ENCODE assay signal across 23 cellular contexts in the genomic region with DNA sequence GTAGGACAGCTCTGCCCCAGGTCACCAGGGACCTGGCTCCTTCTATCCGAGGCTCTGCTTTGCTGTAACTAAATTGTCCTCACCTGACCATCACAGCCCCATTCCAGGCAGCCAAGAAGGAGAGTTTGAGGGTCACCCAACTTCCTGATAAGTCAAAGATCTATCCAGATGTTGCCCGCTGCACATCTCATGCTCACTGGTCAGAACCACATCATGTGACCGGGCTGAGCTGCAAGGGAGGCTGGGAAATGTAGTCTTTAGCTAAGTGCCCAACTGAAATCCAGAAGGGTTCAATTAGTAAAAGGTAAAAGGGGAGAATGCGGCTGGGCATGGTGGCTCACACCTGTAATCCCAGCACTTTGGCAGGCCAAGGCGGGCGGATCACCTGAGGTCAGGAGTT. TPM values are rescaled to one million over a fixed set of nuclear protein-coding genes. Genes with fewer than 3 reads are reported as not detected.
A peak's percentile ranks its signal among the peaks of the same experiment; 100 is the strongest.
DNase-seq lines count a peak whose midpoint lies in the region; ATAC-seq, FAIRE-seq and TF ChIP-seq lines count a peak whose summit lies in the region.
"Had no signal": no experiment of that assay in that cellular context is flagged by ENCODE, and none has a peak within 500 bp of the region (broad histone marks: within the 10 kb centered on the region; RNA-seq: fewer than 3 reads in every experiment).

No MANE protein-coding gene starts in this region.

- no peaks in the 10 kb centered on the region for H4K20me1 ChIP-seq in IMR-90 (ENCODE audit: insufficient read depth, low read length)

- peak; percentile 13 for DNase-seq in DMS 273 (lab: John Stamatoyannopoulos, UW; ENCODE audit: unreplicated experiment)
- no peak for DNase-seq in DMS 273 treated with DMSO at 0.1 percent for 48 hours (lab: John Stamatoyannopoulos, UW)
- DNase-seq in IMR-90 = no peak
- DNase-seq in SK-MEL-5 (ENCODE audit: low read depth, low spot score) = peak; percentile 23
- DNase-seq in kidney = peak; percentile 9
- DNase-seq in NCI-H1417 (lab: John Stamatoyannopoulos, UW) = no peak
- no peak for DNase-seq in NCI-H2171 (lab: John Stamatoyannopoulos, UW)
- DNase-seq: Caco-2; CD4-positive, alpha-beta memory T cell; GDM1; KG1; NCI-H1694 treated with DMSO at 0.1 percent for 48 hours; NCI-H2081 treated with DMSO at 0.1 percent for 48 hours; NCI-H446; NCI-H526; PC-3; T-helper 2 cell had no signal

- H3K18ac ChIP-seq in IMR-90 (ENCODE audit: low read depth, low read length) = no peak overlapping the region

- no peak overlapping the region for H2BK15ac ChIP-seq in IMR-90 (ENCODE audit: low read depth, low read length)

- H3K9me1 ChIP-seq in IMR-90 (ENCODE audit: insufficient read depth, low read length) = no peaks in the 10 kb centered on the region

- no peak overlapping the region for H2AK9ac ChIP-seq in IMR-90 (replicated peaks; ENCODE audit: low read depth, low read length, poor library complexity)

- no peak overlapping the region for H2BK20ac ChIP-seq in IMR-90 (ENCODE audit: low read depth, low read length)

- H4K91ac ChIP-seq in IMR-90 (ENCODE audit: insufficient read depth, low read depth, low read length) = no peak overlapping the region

- dilution Hi-C loops in IMR-90 (cut with HindIII; ENCODE audit: low sequenced_read_pairs, unreplicated experiment) = no loop called here

- H2AFZ ChIP-seq in IMR-90 (replicated peaks; ENCODE audit: low read length, poor library complexity) = no peak overlapping the region

- H2AK5ac ChIP-seq in IMR-90 (ENCODE audit: low read depth, low read length) = no peak overlapping the region

- no peak overlapping the region for H4K8ac ChIP-seq in IMR-90 (ENCODE audit: low read depth in 2 of 2, low read length in 2 of 2)

- intact Hi-C loops in IMR-90 (cut with micrococcal nuclease) (no loop called here), kidney (cut with DNase I) (no loop called here)

- in situ Hi-C loops in IMR-90 (cut with MboI; ENCODE audit: low sequenced_read_pairs) = no loop called here
- in situ Hi-C loops in SK-MEL-5 (cut with HindIII; ENCODE audit: low pct_unique_long_range_greater_than_20kb, low sequenced_read_pairs) = no loop called here

- no peaks in the 10 kb centered on the region for H3K36me3 ChIP-seq in IMR-90 (ENCODE audit: control insufficient read depth, insufficient read depth, low read length)
- H3K36me3 ChIP-seq in kidney (ENCODE audit: control insufficient read depth in 1 of 2, insufficient read depth in 2 of 2, low read length in 2 of 2) = no peaks in the 10 kb centered on the region
- H3K36me3 ChIP-seq: BLaER1 treated with 17β-estradiol and CSF1 and Interleukin-3, amounts not matched to agents 10 nM and 100 nM; HAP-1 had no signal

- H4K5ac ChIP-seq in IMR-90 (ENCODE audit: low read depth, low read length) = no peak overlapping the region

- no peaks in the 10 kb centered on the region for H3K4me1 ChIP-seq in IMR-90 (ENCODE audit: control insufficient read depth, insufficient read depth, low read length)
- no peaks in the 10 kb centered on the region for H3K4me1 ChIP-seq in kidney (ENCODE audit: control insufficient read depth in 1 of 2, insufficient read depth in 1 of 2, low read depth in 1 of 2, low read length in 2 of 2)
- H3K4me1 ChIP-seq: Caco-2, HAP-1 had no signal

- H3K4me3 ChIP-seq in IMR-90 (ENCODE audit: insufficient read depth, low read depth, low read length) (no peak overlapping the region), kidney (ENCODE audit: low read length in 2 of 2) (no peak overlapping the region)
- H3K4me3 ChIP-seq: BLaER1 treated with 17β-estradiol and CSF1 and Interleukin-3, amounts not matched to agents 10 nM and 100 nM; HAP-1 had no signal

- no peak overlapping the region for H2BK120ac ChIP-seq in IMR-90 (ENCODE audit: low read depth, low read length)

- no peak for FAIRE-seq in kidney (lab: Jason Lieb, UNC)

- no CpG with 5 or more reads among the region's 6 CpGs for WGBS in IMR-90 (ENCODE audit: extremely low coverage in 2 of 2, insufficient read length in 1 of 2), 2 experiments

- no TSS peak for BruUV-seq in IMR-90 (replicated peaks; lab: Mats Ljungman, UMichigan)

- H3K4me2 ChIP-seq in IMR-90 (ENCODE audit: low read depth, low read length) = no peak overlapping the region

- H3K56ac ChIP-seq in IMR-90 (ENCODE audit: extremely low read depth, insufficient read depth, low read length) = no peak overlapping the region

- H3K27ac ChIP-seq in IMR-90 (ENCODE audit: insufficient read depth, low read length) (no peak overlapping the region), kidney (ENCODE audit: low read depth in 2 of 2, low read length in 2 of 2) (no peak overlapping the region)
- H3K27ac ChIP-seq: 22Rv1; BLaER1 treated with 17β-estradiol and CSF1 and Interleukin-3, amounts not matched to agents 10 nM and 100 nM had no signal

- H3K9ac ChIP-seq in IMR-90 (ENCODE audit: low read depth, low read length) (no peak overlapping the region), kidney (ENCODE audit: low read length in 2 of 2) (no peak overlapping the region)
- H3K9ac ChIP-seq: BLaER1 treated with 17β-estradiol and CSF1 and Interleukin-3, amounts not matched to agents 10 nM and 100 nM had no signal

- TF ChIP-seq POLR2A in IMR-90 (IDR thresholded peaks at IDR 0.05; ENCODE audit: low read depth, low read length) = no peak

- H3K9me3 ChIP-seq in IMR-90 (ENCODE audit: control insufficient read depth, insufficient read depth, low read length) (no peaks in the 10 kb centered on the region), kidney (ENCODE audit: control insufficient read depth in 1 of 2, low read length in 2 of 2) (peaks cover 0 to 7% of the 10 kb centered on the region in 2 donors)
- H3K9me3 ChIP-seq: Caco-2, HAP-1 had no signal

- ATAC-seq in IMR-90 (ENCODE audit: low read depth) = no peak
- ATAC-seq in HG02870 (IDR thresholded peaks at IDR 0.05; ENCODE audit: unreplicated experiment) = no peak
- ATAC-seq: PC-3 had no signal

- TF ChIP-seq CTCF in IMR-90 (conservative IDR thresholded peaks at IDR 0.05; ENCODE audit: low read depth, low read length) (no peak), kidney (IDR thresholded peaks at IDR 0.05; ENCODE audit: borderline replicate concordance, extremely low read depth, insufficient read depth) (no peak)

- H3K23ac ChIP-seq in IMR-90 (ENCODE audit: low read depth, low read length) = no peak overlapping the region

- CTCF ChIA-PET in IMR-90 (lab: Yijun Ruan, JAX) = no interaction called here

- H3K79me1 ChIP-seq in IMR-90 (ENCODE audit: low read depth in 1 of 2, low read length in 2 of 2) = no peaks in the 10 kb centered on the region

- peaks cover 36% of the 10 kb centered on the region for H3K27me3 ChIP-seq in IMR-90 (ENCODE audit: control insufficient read depth, insufficient read depth, low read length)

- H3K14ac ChIP-seq in IMR-90 (replicated peaks; ENCODE audit: low read depth, low read length) = no peak overlapping the region

- POLR2A ChIA-PET in IMR-90 (lab: Charles Lee; ENCODE audit: unreplicated experiment) = no interaction called here

- H3K4ac ChIP-seq in IMR-90 (ENCODE audit: low read depth, low read length) = no peak overlapping the region

- H2BK5ac ChIP-seq in IMR-90 (ENCODE audit: low read depth, low read length, poor library complexity, severe bottlenecking) = no peak overlapping the region

- TF ChIP-seq RAD21 in IMR-90 (IDR thresholded peaks at IDR 0.05; ENCODE audit: low read length) = no peak

TF ChIP-seq in IMR-90, 13 proteins besides CTCF, POLR2A, EP300 and RAD21:
- TF ChIP-seq CEBPB (IDR thresholded peaks at IDR 0.05; ENCODE audit: low read depth, low read length) (no peak), SMC3 (IDR thresholded peaks at IDR 0.05; ENCODE audit: low read depth, low read length) (no peak), FOS (IDR thresholded peaks at IDR 0.05; ENCODE audit: low read depth, low read length) (no peak)
- TF ChIP-seq, protein P1, sequence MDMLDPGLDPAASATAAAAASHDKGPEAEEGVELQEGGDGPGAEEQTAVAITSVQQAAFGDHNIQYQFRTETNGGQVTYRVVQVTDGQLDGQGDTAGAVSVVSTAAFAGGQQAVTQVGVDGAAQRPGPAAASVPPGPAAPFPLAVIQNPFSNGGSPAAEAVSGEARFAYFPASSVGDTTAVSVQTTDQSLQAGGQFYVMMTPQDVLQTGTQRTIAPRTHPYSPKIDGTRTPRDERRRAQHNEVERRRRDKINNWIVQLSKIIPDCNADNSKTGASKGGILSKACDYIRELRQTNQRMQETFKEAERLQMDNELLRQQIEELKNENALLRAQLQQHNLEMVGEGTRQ (IDR thresholded peaks at IDR 0.05; ENCODE audit: low read depth, low read length) = peak; percentile 31; the same call in 1 of the 2 replicates

RNA-seq across cellular contexts. Expression of a gene that starts 18.4 kb away (rescaled TPM):
- total RNA-seq in IMR-90 (2012; rRNA removed) (not detected in 2 replicates), kidney (not detected)
- polyA plus RNA-seq in IMR-90 (2012; rRNA removed) (not detected in 2 replicates), kidney (ENCODE audit: insufficient read depth, low read depth, low replicate concordance) (not detected)
- polyA plus RNA-seq in IMR-90 (2012; cell fraction: cytosol; rRNA removed) = not detected in 2 replicates
- polyA plus RNA-seq in IMR-90 (2012; cell fraction: nucleus; rRNA removed; ENCODE audit: low replicate concordance) = not detected in 2 replicates
- 0.67 and 1.3 TPM in 2 replicates for total RNA-seq in SK-MEL-5 (2014; rRNA removed; shearing (Covaris generic))
- polyA plus RNA-seq in SK-MEL-5 (2015; cell fraction: cytosol; rRNA removed) = 2.7 and 3.1 TPM in 2 replicates
- 1.2 and 2.9 TPM in 2 replicates for polyA plus RNA-seq in SK-MEL-5 (2015; cell fraction: nucleus; rRNA removed)
- total RNA-seq: CD4-positive, alpha-beta memory T cell; PC-3; Right ventricle myocardium superior; RPMI7951 had no signal
- polyA plus RNA-seq: CD4-positive, alpha-beta memory T cell had no signal

Comparison
In these comparisons a context has a peak if more than half of its experiments do, and no peak if none do; other contexts are left out.
1. DNase-seq: peak in DMS 273 (single experiment), SK-MEL-5 (single experiment) and kidney (single experiment); none in DMS 273 treated with DMSO at 0.1 percent for 48 hours (single experiment), IMR-90 (single experiment), NCI-H1417 (0 of 3) and NCI-H2171 (single experiment).